16 cellular contexts compared by ENCODE assay signal in the genomic region with DNA sequence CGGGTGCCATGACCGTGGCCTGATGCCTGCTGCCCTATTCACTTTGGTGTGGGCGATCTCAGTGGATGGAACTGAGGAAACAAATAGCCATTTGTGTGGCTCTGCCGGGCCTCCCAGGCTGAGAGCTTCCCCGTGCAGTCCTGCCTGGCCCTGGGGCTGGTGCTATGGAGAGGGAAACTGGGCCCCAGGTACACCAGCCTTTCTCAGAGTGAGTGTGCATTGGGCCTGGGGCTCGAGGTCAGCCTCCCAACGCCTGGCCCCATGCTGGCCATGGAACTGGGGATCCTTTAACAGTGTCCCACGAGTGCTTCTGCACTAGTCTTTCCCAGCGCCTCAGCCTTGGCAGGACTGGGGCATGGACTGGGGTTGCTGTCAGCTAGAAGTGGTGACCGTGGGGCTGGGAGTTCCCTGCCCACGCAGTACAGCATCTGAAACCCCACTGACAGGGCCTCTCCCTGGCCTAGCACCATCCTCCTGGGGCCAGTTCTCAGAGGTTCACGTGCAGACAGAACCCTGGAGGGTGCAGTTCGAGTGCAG. TPM values are rescaled to one million over a fixed set of nuclear protein-coding genes. Genes with fewer than 3 reads are reported as not detected.
DNase-seq lines count a peak whose midpoint lies in the region; ATAC-seq and TF ChIP-seq lines count a peak whose summit lies in the region.
"Had no signal": no experiment of that assay in that cellular context is flagged by ENCODE, and none has a peak within 500 bp of the region (broad histone marks: within the 10 kb centered on the region; RNA-seq: fewer than 3 reads in every experiment).

No MANE protein-coding gene starts in this region.

- no peak for TF ChIP-seq POLR2A in right lobe of liver (IDR thresholded peaks at IDR 0.05)

- no peaks in the 10 kb centered on the region for H3K27me3 ChIP-seq in right lobe of liver
- H3K27me3 ChIP-seq in subcutaneous abdominal adipose tissue (ENCODE audit: control insufficient read depth in 5 of 5, insufficient read depth in 4 of 5, low read length in 5 of 5): no peaks in the 10 kb centered on the region
- H3K27me3 ChIP-seq: adrenal gland, foreskin keratinocyte had no signal

- peak overlapping the region; percentile 43 to 80 (median 61) for H3K27ac ChIP-seq in right lobe of liver
- H3K27ac ChIP-seq in subcutaneous abdominal adipose tissue (ENCODE audit: low read depth, low read length): peak overlapping the region; percentile 24
- H3K27ac ChIP-seq: adrenal gland, foreskin keratinocyte had no signal

- H3K36me3 ChIP-seq in right lobe of liver: peaks cover 0 to 18% (median 9%) of the 10 kb centered on the region in 4 donors
- H3K36me3 ChIP-seq in subcutaneous abdominal adipose tissue (ENCODE audit: control insufficient read depth in 5 of 5, insufficient read depth in 5 of 5, low read length in 5 of 5): peaks cover 0 to 43% (median 32%) of the 10 kb centered on the region in 5 donors

- H3K27ac Mint-ChIP-seq in activated T-cell treated with anti-CD3 and anti-CD28 coated beads, Interleukin-2, amount 50 U/mL, for 24 hours: peak overlapping the region; percentile 86
- H3K27ac Mint-ChIP-seq in activated CD4-positive, alpha-beta memory T cell treated with anti-CD3 and anti-CD28 coated beads for 36 hours: peak overlapping the region; percentile 64

- ATAC-seq in right lobe of liver: no peak
- no peak for ATAC-seq in GM18907 (IDR thresholded peaks at IDR 0.05; ENCODE audit: unreplicated experiment)
- ATAC-seq in HG02610 (IDR thresholded peaks at IDR 0.05; ENCODE audit: unreplicated experiment): no peak
- ATAC-seq: foreskin keratinocyte, SK-N-SH treated with all-trans-retinoic acid at 6 μM for 48 hours had no signal

- H3K4me1 Mint-ChIP-seq in activated T-cell treated with anti-CD3 and anti-CD28 coated beads, Interleukin-2, amount 50 U/mL, for 24 hours (ENCODE audit: low read depth): peaks cover 90% of the 10 kb centered on the region
- peaks cover 85% of the 10 kb centered on the region for H3K4me1 Mint-ChIP-seq in activated CD4-positive, alpha-beta memory T cell treated with anti-CD3 and anti-CD28 coated beads for 36 hours (ENCODE audit: low read depth)

- H3K36me3 Mint-ChIP-seq in activated T-cell treated with anti-CD3 and anti-CD28 coated beads, Interleukin-2, amount 50 U/mL, for 24 hours (ENCODE audit: low read depth): peaks cover 72% of the 10 kb centered on the region
- H3K36me3 Mint-ChIP-seq in activated CD4-positive, alpha-beta memory T cell treated with anti-CD3 and anti-CD28 coated beads for 36 hours: peaks cover 46% of the 10 kb centered on the region

- 40% methylated on average over 1 of the region's 13 CpGs for WGBS in right lobe of liver (ENCODE audit: insufficient coverage, low coverage, low lambda C conversion rate, missing lambda C conversion rate)

- CTCF ChIA-PET in activated CD4-positive, alpha-beta memory T cell treated with anti-CD3 and anti-CD28 coated beads for 36 hours (lab: Charles Lee): interaction anchor here (0.8 kb wide), 1 partner anchor 65 kb away, joined by 3 read pairs; no protein-coding TSS in a partner anchor

- no peak for TF ChIP-seq CTCF in right lobe of liver (IDR thresholded peaks at IDR 0.05)

- peak overlapping the region in 1 of 5 donors; percentile 15 for H3K9ac ChIP-seq in subcutaneous abdominal adipose tissue (ENCODE audit: low read length in 5 of 5)

- no peaks in the 10 kb centered on the region for H3K27me3 Mint-ChIP-seq in activated T-cell treated with anti-CD3 and anti-CD28 coated beads, Interleukin-2, amount 50 U/mL, for 24 hours
- H3K27me3 Mint-ChIP-seq in activated CD4-positive, alpha-beta memory T cell treated with anti-CD3 and anti-CD28 coated beads for 36 hours: no peaks in the 10 kb centered on the region

- H3K9me3 ChIP-seq in right lobe of liver: no peaks in the 10 kb centered on the region
- H3K9me3 ChIP-seq in subcutaneous abdominal adipose tissue (ENCODE audit: control insufficient read depth in 5 of 5, low read length in 5 of 5): no peaks in the 10 kb centered on the region
- H3K9me3 ChIP-seq: adrenal gland, thoracic aorta had no signal

- peaks cover 0 to 88% (median 46%) of the 10 kb centered on the region in 4 donors for H3K4me1 ChIP-seq in right lobe of liver
- peaks cover 13 to 92% (median 71%) of the 10 kb centered on the region in 5 donors for H3K4me1 ChIP-seq in subcutaneous abdominal adipose tissue (ENCODE audit: control insufficient read depth in 5 of 5, insufficient read depth in 5 of 5, low read length in 5 of 5)
- H3K4me1 ChIP-seq: foreskin keratinocyte had no signal

- POLR2A ChIA-PET in activated CD4-positive, alpha-beta memory T cell treated with anti-CD3 and anti-CD28 coated beads for 36 hours (lab: Charles Lee): interaction anchor here (0.7 kb wide), 1 partner anchor 10 kb away, joined by 3 read pairs; no protein-coding TSS in a partner anchor

- no peaks in the 10 kb centered on the region for H3K9me3 Mint-ChIP-seq in activated T-cell treated with anti-CD3 and anti-CD28 coated beads, Interleukin-2, amount 50 U/mL, for 24 hours
- no peaks in the 10 kb centered on the region for H3K9me3 Mint-ChIP-seq in activated CD4-positive, alpha-beta memory T cell treated with anti-CD3 and anti-CD28 coated beads for 36 hours

- intact Hi-C loops in activated CD4-positive, alpha-beta memory T cell treated with anti-CD3 and anti-CD28 coated beads for 36 hours (cut with micrococcal nuclease): no loop called here
- intact Hi-C loops in right lobe of liver (cut with DNase I): loop anchor here (10.0 kb wide), 1 partner anchor 61 kb away; no protein-coding TSS in a partner anchor

- no peak overlapping the region for H3K4me3 Mint-ChIP-seq in activated T-cell treated with anti-CD3 and anti-CD28 coated beads, Interleukin-2, amount 50 U/mL, for 24 hours
- H3K4me3 Mint-ChIP-seq in activated CD4-positive, alpha-beta memory T cell treated with anti-CD3 and anti-CD28 coated beads for 36 hours: no peak overlapping the region

- DNase-seq in activated T-cell treated with anti-CD3 and anti-CD28 coated beads, Interleukin-2, amount 50 U/mL, for 24 hours: peak; percentile 39
- DNase-seq in activated T-cell treated with anti-CD3 and anti-CD28 coated beads, Interleukin-2, amount 50 U/mL, for 48 hours: no peak
- no peak for DNase-seq in activated CD4-positive, alpha-beta memory T cell treated with anti-CD3 and anti-CD28 coated beads for 36 hours
- DNase-seq in right lobe of liver (peak in 1 of 3 donors; percentile 58), NCI-H1105 treated with DMSO at 0.1 percent for 48 hours (lab: John Stamatoyannopoulos, UW) (no peak)
- DNase-seq: activated CD4-positive, CD25-positive, alpha-beta regulatory T cell treated with anti-CD3 and anti-CD28 coated beads, Interleukin-2, amount 50 U/mL, for 72 hours; adrenal gland; foreskin keratinocyte; KG1; NCI-H187 had no signal

- H3K4me3 ChIP-seq in right lobe of liver: no peak overlapping the region
- no peak overlapping the region for H3K4me3 ChIP-seq in subcutaneous abdominal adipose tissue (ENCODE audit: low read depth in 1 of 5, low read length in 5 of 5)
- H3K4me3 ChIP-seq: adrenal gland, thoracic aorta had no signal

RNA-seq across cellular contexts. Expression of a gene that starts 10.5 kb away (rescaled TPM):
- 10 to 100 TPM; 23.6 to 24.3 TPM for total RNA-seq in activated CD4-positive, alpha-beta memory T cell treated with anti-CD3 and anti-CD28 coated beads for 36 hours
- total RNA-seq in right lobe of liver: 10 to 100 TPM in 2 of 6 experiments, 1 to 10 TPM in 4; 5.6 to 13.8 (median 9.8) TPM
- total RNA-seq: A673 had no signal

RNA-seq across cellular contexts. Expression of a gene that starts 39.3 kb away (rescaled TPM):
- 10 to 100 TPM; 32.6 to 32.8 TPM for total RNA-seq in activated CD4-positive, alpha-beta memory T cell treated with anti-CD3 and anti-CD28 coated beads for 36 hours
- 10 to 100 TPM; 35.2 to 62.8 (median 52.4) TPM for total RNA-seq in right lobe of liver
